Comparison of ENCODE assay signal across 1 cellular context in the genomic region with DNA sequence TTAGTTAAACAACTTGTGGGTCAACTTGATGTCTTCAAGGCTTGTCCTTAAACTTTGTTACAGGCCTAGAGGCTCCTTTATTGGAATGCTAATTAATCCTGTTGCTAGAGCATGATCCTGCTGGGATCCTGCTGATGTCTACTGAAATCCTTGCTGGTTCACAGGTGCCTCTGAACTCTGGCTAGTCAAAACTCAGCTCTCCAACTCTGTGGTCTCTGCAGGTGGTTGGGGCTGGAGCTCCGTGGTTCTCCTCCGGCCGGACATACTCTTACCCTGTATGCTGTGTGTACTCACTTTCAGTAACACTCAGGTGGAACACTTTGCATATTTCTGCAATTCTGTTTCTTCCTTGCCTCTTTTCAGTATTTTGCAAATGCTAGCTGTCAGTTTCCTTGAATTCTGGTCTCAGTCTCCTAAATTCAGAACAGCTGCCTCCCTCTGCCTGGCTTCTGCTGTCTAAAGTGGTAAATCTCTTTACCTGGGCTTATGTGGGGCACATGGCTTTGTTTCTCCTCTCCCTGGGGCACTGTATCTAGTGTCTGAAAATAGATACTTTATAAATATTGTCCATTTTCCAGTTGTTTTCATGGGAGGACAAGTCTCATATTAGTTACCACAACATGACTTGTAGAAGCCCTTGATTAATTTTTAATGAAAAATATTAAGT.
TF ChIP-seq lines count a peak whose summit lies in the region.

No MANE protein-coding gene starts in this region.

TF ChIP-seq in H1, 55 proteins besides CTCF, POLR2A, EP300 and RAD21 (continued from another document):
- TF ChIP-seq, protein P1, sequence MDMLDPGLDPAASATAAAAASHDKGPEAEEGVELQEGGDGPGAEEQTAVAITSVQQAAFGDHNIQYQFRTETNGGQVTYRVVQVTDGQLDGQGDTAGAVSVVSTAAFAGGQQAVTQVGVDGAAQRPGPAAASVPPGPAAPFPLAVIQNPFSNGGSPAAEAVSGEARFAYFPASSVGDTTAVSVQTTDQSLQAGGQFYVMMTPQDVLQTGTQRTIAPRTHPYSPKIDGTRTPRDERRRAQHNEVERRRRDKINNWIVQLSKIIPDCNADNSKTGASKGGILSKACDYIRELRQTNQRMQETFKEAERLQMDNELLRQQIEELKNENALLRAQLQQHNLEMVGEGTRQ (IDR thresholded peaks at IDR 0.05; ENCODE audit: low read length) = no peak
- TF ChIP-seq CEBPB (IDR thresholded peaks at IDR 0.05; ENCODE audit: low read depth, low read length) = no peak
- no peak for TF ChIP-seq CHD2 (IDR thresholded peaks at IDR 0.05; ENCODE audit: low read length)
- peak; percentile 72 for TF ChIP-seq NANOG (IDR thresholded peaks at IDR 0.05; ENCODE audit: insufficient read depth, low read depth, low read length, poor library complexity, severe bottlenecking)
- no peak for TF ChIP-seq SP2 (IDR thresholded peaks at IDR 0.05; ENCODE audit: low read length)
- TF ChIP-seq BCL11A (IDR thresholded peaks at IDR 0.05; ENCODE audit: low read depth in 2 of 2, low read length in 2 of 2) = peak in 1 of 2 experiments; percentile 45
- TF ChIP-seq BACH1 (IDR thresholded peaks at IDR 0.05; ENCODE audit: low read length) = no peak
- peak; percentile 85; the same call in 1 of the 2 replicates for TF ChIP-seq TCF12 (IDR thresholded peaks at IDR 0.05; ENCODE audit: low read depth, low read length)
- TF ChIP-seq CBX5 (IDR thresholded peaks at IDR 0.05; ENCODE audit: low read depth, low read length) = no peak
- TF ChIP-seq KDM1A (IDR thresholded peaks at IDR 0.05; ENCODE audit: borderline replicate concordance, low read length) = no peak
- TF ChIP-seq, protein P2, sequence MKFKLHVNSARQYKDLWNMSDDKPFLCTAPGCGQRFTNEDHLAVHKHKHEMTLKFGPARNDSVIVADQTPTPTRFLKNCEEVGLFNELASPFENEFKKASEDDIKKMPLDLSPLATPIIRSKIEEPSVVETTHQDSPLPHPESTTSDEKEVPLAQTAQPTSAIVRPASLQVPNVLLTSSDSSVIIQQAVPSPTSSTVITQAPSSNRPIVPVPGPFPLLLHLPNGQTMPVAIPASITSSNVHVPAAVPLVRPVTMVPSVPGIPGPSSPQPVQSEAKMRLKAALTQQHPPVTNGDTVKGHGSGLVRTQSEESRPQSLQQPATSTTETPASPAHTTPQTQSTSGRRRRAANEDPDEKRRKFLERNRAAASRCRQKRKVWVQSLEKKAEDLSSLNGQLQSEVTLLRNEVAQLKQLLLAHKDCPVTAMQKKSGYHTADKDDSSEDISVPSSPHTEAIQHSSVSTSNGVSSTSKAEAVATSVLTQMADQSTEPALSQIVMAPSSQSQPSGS (IDR thresholded peaks at IDR 0.05; ENCODE audit: low read length) = no peak
- TF ChIP-seq, protein P3, sequence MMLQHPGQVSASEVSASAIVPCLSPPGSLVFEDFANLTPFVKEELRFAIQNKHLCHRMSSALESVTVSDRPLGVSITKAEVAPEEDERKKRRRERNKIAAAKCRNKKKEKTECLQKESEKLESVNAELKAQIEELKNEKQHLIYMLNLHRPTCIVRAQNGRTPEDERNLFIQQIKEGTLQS (IDR thresholded peaks at IDR 0.05; ENCODE audit: insufficient read depth, low read depth, low read length) = no peak
- TF ChIP-seq JUN (IDR thresholded peaks at IDR 0.05; ENCODE audit: low read depth, low read length) = no peak
- no peak for TF ChIP-seq GTF2F1 (IDR thresholded peaks at IDR 0.05; ENCODE audit: borderline replicate concordance, low read depth, low read length)
- TF ChIP-seq CHD1 (IDR thresholded peaks at IDR 0.05; ENCODE audit: low read depth, low read length) = no peak
- TF ChIP-seq, protein P4, sequence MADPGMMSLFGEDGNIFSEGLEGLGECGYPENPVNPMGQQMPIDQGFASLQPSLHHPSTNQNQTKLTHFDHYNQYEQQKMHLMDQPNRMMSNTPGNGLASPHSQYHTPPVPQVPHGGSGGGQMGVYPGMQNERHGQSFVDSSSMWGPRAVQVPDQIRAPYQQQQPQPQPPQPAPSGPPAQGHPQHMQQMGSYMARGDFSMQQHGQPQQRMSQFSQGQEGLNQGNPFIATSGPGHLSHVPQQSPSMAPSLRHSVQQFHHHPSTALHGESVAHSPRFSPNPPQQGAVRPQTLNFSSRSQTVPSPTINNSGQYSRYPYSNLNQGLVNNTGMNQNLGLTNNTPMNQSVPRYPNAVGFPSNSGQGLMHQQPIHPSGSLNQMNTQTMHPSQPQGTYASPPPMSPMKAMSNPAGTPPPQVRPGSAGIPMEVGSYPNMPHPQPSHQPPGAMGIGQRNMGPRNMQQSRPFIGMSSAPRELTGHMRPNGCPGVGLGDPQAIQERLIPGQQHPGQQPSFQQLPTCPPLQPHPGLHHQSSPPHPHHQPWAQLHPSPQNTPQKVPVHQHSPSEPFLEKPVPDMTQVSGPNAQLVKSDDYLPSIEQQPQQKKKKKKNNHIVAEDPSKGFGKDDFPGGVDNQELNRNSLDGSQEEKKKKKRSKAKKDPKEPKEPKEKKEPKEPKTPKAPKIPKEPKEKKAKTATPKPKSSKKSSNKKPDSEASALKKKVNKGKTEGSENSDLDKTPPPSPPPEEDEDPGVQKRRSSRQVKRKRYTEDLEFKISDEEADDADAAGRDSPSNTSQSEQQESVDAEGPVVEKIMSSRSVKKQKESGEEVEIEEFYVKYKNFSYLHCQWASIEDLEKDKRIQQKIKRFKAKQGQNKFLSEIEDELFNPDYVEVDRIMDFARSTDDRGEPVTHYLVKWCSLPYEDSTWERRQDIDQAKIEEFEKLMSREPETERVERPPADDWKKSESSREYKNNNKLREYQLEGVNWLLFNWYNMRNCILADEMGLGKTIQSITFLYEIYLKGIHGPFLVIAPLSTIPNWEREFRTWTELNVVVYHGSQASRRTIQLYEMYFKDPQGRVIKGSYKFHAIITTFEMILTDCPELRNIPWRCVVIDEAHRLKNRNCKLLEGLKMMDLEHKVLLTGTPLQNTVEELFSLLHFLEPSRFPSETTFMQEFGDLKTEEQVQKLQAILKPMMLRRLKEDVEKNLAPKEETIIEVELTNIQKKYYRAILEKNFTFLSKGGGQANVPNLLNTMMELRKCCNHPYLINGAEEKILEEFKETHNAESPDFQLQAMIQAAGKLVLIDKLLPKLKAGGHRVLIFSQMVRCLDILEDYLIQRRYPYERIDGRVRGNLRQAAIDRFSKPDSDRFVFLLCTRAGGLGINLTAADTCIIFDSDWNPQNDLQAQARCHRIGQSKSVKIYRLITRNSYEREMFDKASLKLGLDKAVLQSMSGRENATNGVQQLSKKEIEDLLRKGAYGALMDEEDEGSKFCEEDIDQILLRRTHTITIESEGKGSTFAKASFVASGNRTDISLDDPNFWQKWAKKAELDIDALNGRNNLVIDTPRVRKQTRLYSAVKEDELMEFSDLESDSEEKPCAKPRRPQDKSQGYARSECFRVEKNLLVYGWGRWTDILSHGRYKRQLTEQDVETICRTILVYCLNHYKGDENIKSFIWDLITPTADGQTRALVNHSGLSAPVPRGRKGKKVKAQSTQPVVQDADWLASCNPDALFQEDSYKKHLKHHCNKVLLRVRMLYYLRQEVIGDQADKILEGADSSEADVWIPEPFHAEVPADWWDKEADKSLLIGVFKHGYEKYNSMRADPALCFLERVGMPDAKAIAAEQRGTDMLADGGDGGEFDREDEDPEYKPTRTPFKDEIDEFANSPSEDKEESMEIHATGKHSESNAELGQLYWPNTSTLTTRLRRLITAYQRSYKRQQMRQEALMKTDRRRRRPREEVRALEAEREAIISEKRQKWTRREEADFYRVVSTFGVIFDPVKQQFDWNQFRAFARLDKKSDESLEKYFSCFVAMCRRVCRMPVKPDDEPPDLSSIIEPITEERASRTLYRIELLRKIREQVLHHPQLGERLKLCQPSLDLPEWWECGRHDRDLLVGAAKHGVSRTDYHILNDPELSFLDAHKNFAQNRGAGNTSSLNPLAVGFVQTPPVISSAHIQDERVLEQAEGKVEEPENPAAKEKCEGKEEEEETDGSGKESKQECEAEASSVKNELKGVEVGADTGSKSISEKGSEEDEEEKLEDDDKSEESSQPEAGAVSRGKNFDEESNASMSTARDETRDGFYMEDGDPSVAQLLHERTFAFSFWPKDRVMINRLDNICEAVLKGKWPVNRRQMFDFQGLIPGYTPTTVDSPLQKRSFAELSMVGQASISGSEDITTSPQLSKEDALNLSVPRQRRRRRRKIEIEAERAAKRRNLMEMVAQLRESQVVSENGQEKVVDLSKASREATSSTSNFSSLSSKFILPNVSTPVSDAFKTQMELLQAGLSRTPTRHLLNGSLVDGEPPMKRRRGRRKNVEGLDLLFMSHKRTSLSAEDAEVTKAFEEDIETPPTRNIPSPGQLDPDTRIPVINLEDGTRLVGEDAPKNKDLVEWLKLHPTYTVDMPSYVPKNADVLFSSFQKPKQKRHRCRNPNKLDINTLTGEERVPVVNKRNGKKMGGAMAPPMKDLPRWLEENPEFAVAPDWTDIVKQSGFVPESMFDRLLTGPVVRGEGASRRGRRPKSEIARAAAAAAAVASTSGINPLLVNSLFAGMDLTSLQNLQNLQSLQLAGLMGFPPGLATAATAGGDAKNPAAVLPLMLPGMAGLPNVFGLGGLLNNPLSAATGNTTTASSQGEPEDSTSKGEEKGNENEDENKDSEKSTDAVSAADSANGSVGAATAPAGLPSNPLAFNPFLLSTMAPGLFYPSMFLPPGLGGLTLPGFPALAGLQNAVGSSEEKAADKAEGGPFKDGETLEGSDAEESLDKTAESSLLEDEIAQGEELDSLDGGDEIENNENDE (IDR thresholded peaks at IDR 0.05; ENCODE audit: insufficient replicate concordance, low read length) = no peak
- no peak for TF ChIP-seq SRF (IDR thresholded peaks at IDR 0.05; ENCODE audit: low read depth, low read length)
- TF ChIP-seq CBX8 (IDR thresholded peaks at IDR 0.05; ENCODE audit: borderline replicate concordance, low read depth, low read length) = no peak
- TF ChIP-seq GABPA (IDR thresholded peaks at IDR 0.05; ENCODE audit: borderline replicate concordance, insufficient read depth, low read length) = no peak
- TF ChIP-seq, protein P5, sequence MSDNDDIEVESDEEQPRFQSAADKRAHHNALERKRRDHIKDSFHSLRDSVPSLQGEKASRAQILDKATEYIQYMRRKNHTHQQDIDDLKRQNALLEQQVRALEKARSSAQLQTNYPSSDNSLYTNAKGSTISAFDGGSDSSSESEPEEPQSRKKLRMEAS (IDR thresholded peaks at IDR 0.05) = no peak
- no peak for TF ChIP-seq SIN3A (conservative IDR thresholded peaks at IDR 0.05 in 1 of 2, IDR thresholded peaks at IDR 0.05 in 1 of 2; ENCODE audit: low read depth in 1 of 2, low read length in 2 of 2)
